ENCODE assay signal across 8 cellular contexts in genomic region chr21:33267250-33267649, GRCh38. TPM values are rescaled to one million over a fixed set of nuclear protein-coding genes. Genes with fewer than 3 reads are reported as not detected.
A peak's percentile ranks its signal among the peaks of the same experiment; 100 is the strongest.
DNase-seq lines count a peak whose midpoint lies in the region; ATAC-seq and TF ChIP-seq lines count a peak whose summit lies in the region.

No MANE protein-coding gene starts in this region.

- H3K36me3 Mint-ChIP-seq in brain: peaks cover 46% of the 10 kb centered on the region

- CTCF ChIA-PET in A673 (lab: Charles Lee): no interaction called here

- peaks cover 29% of the 10 kb centered on the region for H3K4me1 Mint-ChIP-seq in brain

- peak overlapping the region; percentile 90 to 98 (median 94) for H3K4me3 Mint-ChIP-seq in brain

- H3K27ac ChIP-seq in A673 (ENCODE audit: low read depth, low read length, poor library complexity, severe bottlenecking) (peak overlapping the region; percentile 66), HUES48 (ENCODE audit: low read depth, low read length) (no peak overlapping the region), mucosa of rectum (ENCODE audit: low read depth in 2 of 2, low read length in 2 of 2) (peak overlapping the region; percentile 90 to 94)

- H3K9me3 ChIP-seq in A673 (ENCODE audit: low read depth, low read length, poor library complexity, severe bottlenecking): no peaks in the 10 kb centered on the region
- no peaks in the 10 kb centered on the region for H3K9me3 ChIP-seq in HUES48 (ENCODE audit: control insufficient read depth, insufficient read depth, low read length)
- no peaks in the 10 kb centered on the region for H3K9me3 ChIP-seq in mucosa of rectum (ENCODE audit: control insufficient read depth in 2 of 2, low read length in 2 of 2)

- H3K9ac ChIP-seq in HUES48 (ENCODE audit: low read depth, low read length) (no peak overlapping the region), mucosa of rectum (ENCODE audit: low read depth in 1 of 2, low read length in 2 of 2) (peak overlapping the region; percentile 86 to 99)

- TF ChIP-seq POLR2A in GM18505 (IDR thresholded peaks at IDR 0.05; ENCODE audit: borderline replicate concordance, extremely low read depth, insufficient read depth, insufficient read length): no peak

- intact Hi-C loops in A673 (cut with micrococcal nuclease; ENCODE audit: unreplicated experiment): no loop called here

- POLR2A ChIA-PET in A673 (lab: Charles Lee; ENCODE audit: low non-redundant PET): no interaction called here

- H3K27ac Mint-ChIP-seq in brain: peak overlapping the region; percentile 67 to 94 (median 90)

- TSS peak; percentile 25 for BruUV-seq in A673 (replicated peaks; lab: Mats Ljungman, UMichigan)

- H3K27me3 ChIP-seq in A673 (replicated peaks; ENCODE audit: insufficient read depth, low read depth, low read length, poor library complexity) (no peaks in the 10 kb centered on the region), HUES48 (ENCODE audit: control insufficient read depth, insufficient read depth, low read length) (peaks cover 11% of the 10 kb centered on the region), mucosa of rectum (ENCODE audit: control insufficient read depth in 2 of 2, insufficient read depth in 2 of 2, low read length in 2 of 2) (no peaks in the 10 kb centered on the region)

- no peak for TF ChIP-seq CTCF in A673 (conservative IDR thresholded peaks at IDR 0.05; ENCODE audit: low read depth, low read length)
- no peak for TF ChIP-seq CTCF in brain (conservative IDR thresholded peaks at IDR 0.05)

- DNase-seq in A673 (ENCODE audit: low spot score): no peak
- no peak for DNase-seq in mesenteric fat pad (ENCODE audit: low spot score)

- H3K9me3 Mint-ChIP-seq in brain: no peaks in the 10 kb centered on the region

- H3K4me1 ChIP-seq in A673 (ENCODE audit: insufficient read depth, low read length, poor library complexity, severe bottlenecking) (peaks cover 4% of the 10 kb centered on the region), HUES48 (ENCODE audit: control insufficient read depth, insufficient read depth, low read length) (peaks cover 5% of the 10 kb centered on the region; the same call in 1 of the 2 replicates), mucosa of rectum (ENCODE audit: control insufficient read depth in 2 of 2, insufficient read depth in 2 of 2, low read length in 2 of 2) (peaks cover 36 to 38% of the 10 kb centered on the region in 2 donors)

- ATAC-seq in GM21529 (IDR thresholded peaks at IDR 0.05; ENCODE audit: unreplicated experiment) (no peak), HG02884 (IDR thresholded peaks at IDR 0.05; ENCODE audit: unreplicated experiment) (no peak), GM18505 (IDR thresholded peaks at IDR 0.05; ENCODE audit: unreplicated experiment) (no peak)

- H3K4me3 ChIP-seq in A673 (ENCODE audit: low read depth, low read length, poor library complexity, severe bottlenecking) (peak overlapping the region; percentile 81), HUES48 (ENCODE audit: low read depth, low read length) (peak overlapping the region; percentile 68; the same call in 1 of the 2 replicates), mucosa of rectum (ENCODE audit: low read length in 2 of 2) (peak overlapping the region; percentile 71 to 92)

- H3K36me3 ChIP-seq in A673 (ENCODE audit: insufficient read depth, low read length, poor library complexity, severe bottlenecking) (peaks cover 7% of the 10 kb centered on the region), HUES48 (ENCODE audit: control insufficient read depth, insufficient read depth, low read length) (no peaks in the 10 kb centered on the region), mucosa of rectum (ENCODE audit: control insufficient read depth in 2 of 2, insufficient read depth in 2 of 2, low read length in 2 of 2) (peaks cover 11 to 12% of the 10 kb centered on the region in 2 donors)

- peaks cover 3% of the 10 kb centered on the region for H3K27me3 Mint-ChIP-seq in brain

RNA-seq across cellular contexts. Expression of gene IL10RB, which starts 1.1 kb away (rescaled TPM):
- 11.1 and 12.7 TPM in 2 replicates for total RNA-seq in A673 (2021)
- 24.5 TPM for polyA plus RNA-seq in brain (ENCODE audit: insufficient read depth, low read depth, low replicate concordance)
- 39.3 TPM for total RNA-seq in mesenteric fat pad

RNA-seq across cellular contexts. Expression of gene IFNAR2, which starts 37.5 kb away (rescaled TPM):
- 21.5 and 28.2 TPM in 2 replicates for total RNA-seq in A673 (2021)
- 8.8 TPM for polyA plus RNA-seq in brain (ENCODE audit: insufficient read depth, low read depth, low replicate concordance)
- 41.5 TPM for total RNA-seq in mesenteric fat pad

RNA-seq across cellular contexts. Expression of gene IFNAR1, which starts 57.5 kb away (rescaled TPM):
- total RNA-seq in A673 (2021) (32.4 and 38.1 TPM in 2 replicates), mesenteric fat pad (88.8 TPM)
- 14.9 TPM for polyA plus RNA-seq in brain (ENCODE audit: insufficient read depth, low read depth, low replicate concordance)
